7 cellular contexts compared by ENCODE assay signal in genomic region chr10:111277685-111278084, GRCh38.
"Had no signal": no experiment of that assay in that cellular context is flagged by ENCODE, and none has a peak within 500 bp of the region (broad histone marks: within the 10 kb centered on the region; RNA-seq: fewer than 3 reads in every experiment).

No MANE protein-coding gene starts in this region.

- H3K27ac Mint-ChIP-seq: HFFc6 had no signal

- ATAC-seq: HCT116 had no signal

- H3K9me3 ChIP-seq: HAP-1 had no signal

- H3K4me3 Mint-ChIP-seq: HFFc6 had no signal

- H3K27ac ChIP-seq: GM23248 had no signal

- H3K36me3 ChIP-seq: HAP-1 had no signal

- H3K4me3 ChIP-seq: GM23248, HAP-1 had no signal

- DNase-seq: GM23248, GOT3, H7, HFFc6, IMR-90 had no signal

- H3K4me1 ChIP-seq: HAP-1 had no signal
